Comparison of ENCODE assay signal across 1 cellular context in the genomic region with DNA sequence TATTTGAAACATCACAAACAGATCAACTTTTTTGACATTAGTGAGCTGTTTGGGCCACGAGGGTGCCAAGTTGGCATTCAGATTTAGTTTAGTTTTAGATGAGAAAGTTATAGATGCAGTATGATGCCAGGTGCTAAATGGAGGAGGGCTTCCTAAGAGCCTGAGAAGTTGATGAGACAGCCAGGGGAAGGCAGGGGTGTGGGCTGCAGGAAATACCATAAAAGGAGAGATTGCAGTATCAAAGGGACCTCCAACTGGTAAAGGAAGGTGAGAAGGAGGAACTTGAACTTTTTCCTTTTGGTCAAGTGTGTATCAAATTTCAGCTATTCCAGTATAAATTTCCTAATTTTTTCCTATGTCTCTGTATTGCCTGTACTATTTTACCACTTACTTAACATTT.
TF ChIP-seq lines count a peak whose summit lies in the region.

No MANE protein-coding gene starts in this region.

TF ChIP-seq in GM12878, 131 proteins besides CTCF, POLR2A, EP300 and RAD21 (continued from another document):
- TF ChIP-seq CREB1 (IDR thresholded peaks at IDR 0.05; ENCODE audit: low read depth) = no peak
- no peak for TF ChIP-seq IKZF1 (conservative IDR thresholded peaks at IDR 0.05)
- no peak for TF ChIP-seq HCFC1 (IDR thresholded peaks at IDR 0.05; ENCODE audit: low read length)
- TF ChIP-seq GABPA (IDR thresholded peaks at IDR 0.05; ENCODE audit: low read depth) = no peak
- TF ChIP-seq, protein P1, sequence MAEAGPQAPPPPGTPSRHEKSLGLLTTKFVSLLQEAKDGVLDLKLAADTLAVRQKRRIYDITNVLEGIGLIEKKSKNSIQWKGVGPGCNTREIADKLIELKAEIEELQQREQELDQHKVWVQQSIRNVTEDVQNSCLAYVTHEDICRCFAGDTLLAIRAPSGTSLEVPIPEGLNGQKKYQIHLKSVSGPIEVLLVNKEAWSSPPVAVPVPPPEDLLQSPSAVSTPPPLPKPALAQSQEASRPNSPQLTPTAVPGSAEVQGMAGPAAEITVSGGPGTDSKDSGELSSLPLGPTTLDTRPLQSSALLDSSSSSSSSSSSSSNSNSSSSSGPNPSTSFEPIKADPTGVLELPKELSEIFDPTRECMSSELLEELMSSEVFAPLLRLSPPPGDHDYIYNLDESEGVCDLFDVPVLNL (IDR thresholded peaks at IDR 0.05; ENCODE audit: low read depth, low read length) = no peak
- TF ChIP-seq, protein P2, sequence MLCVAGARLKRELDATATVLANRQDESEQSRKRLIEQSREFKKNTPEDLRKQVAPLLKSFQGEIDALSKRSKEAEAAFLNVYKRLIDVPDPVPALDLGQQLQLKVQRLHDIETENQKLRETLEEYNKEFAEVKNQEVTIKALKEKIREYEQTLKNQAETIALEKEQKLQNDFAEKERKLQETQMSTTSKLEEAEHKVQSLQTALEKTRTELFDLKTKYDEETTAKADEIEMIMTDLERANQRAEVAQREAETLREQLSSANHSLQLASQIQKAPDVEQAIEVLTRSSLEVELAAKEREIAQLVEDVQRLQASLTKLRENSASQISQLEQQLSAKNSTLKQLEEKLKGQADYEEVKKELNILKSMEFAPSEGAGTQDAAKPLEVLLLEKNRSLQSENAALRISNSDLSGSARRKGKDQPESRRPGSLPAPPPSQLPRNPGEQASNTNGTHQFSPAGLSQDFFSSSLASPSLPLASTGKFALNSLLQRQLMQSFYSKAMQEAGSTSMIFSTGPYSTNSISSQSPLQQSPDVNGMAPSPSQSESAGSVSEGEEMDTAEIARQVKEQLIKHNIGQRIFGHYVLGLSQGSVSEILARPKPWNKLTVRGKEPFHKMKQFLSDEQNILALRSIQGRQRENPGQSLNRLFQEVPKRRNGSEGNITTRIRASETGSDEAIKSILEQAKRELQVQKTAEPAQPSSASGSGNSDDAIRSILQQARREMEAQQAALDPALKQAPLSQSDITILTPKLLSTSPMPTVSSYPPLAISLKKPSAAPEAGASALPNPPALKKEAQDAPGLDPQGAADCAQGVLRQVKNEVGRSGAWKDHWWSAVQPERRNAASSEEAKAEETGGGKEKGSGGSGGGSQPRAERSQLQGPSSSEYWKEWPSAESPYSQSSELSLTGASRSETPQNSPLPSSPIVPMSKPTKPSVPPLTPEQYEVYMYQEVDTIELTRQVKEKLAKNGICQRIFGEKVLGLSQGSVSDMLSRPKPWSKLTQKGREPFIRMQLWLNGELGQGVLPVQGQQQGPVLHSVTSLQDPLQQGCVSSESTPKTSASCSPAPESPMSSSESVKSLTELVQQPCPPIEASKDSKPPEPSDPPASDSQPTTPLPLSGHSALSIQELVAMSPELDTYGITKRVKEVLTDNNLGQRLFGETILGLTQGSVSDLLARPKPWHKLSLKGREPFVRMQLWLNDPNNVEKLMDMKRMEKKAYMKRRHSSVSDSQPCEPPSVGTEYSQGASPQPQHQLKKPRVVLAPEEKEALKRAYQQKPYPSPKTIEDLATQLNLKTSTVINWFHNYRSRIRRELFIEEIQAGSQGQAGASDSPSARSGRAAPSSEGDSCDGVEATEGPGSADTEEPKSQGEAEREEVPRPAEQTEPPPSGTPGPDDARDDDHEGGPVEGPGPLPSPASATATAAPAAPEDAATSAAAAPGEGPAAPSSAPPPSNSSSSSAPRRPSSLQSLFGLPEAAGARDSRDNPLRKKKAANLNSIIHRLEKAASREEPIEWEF (IDR thresholded peaks at IDR 0.05; ENCODE audit: insufficient replicate concordance, low read depth, low read length) = no peak
- no peak for TF ChIP-seq HDAC2 (IDR thresholded peaks at IDR 0.05)
- no peak for TF ChIP-seq MYC (IDR thresholded peaks at IDR 0.05; ENCODE audit: insufficient read depth, insufficient read length, insufficient replicate concordance, low read length, severe bottlenecking)
- TF ChIP-seq, protein P3, sequence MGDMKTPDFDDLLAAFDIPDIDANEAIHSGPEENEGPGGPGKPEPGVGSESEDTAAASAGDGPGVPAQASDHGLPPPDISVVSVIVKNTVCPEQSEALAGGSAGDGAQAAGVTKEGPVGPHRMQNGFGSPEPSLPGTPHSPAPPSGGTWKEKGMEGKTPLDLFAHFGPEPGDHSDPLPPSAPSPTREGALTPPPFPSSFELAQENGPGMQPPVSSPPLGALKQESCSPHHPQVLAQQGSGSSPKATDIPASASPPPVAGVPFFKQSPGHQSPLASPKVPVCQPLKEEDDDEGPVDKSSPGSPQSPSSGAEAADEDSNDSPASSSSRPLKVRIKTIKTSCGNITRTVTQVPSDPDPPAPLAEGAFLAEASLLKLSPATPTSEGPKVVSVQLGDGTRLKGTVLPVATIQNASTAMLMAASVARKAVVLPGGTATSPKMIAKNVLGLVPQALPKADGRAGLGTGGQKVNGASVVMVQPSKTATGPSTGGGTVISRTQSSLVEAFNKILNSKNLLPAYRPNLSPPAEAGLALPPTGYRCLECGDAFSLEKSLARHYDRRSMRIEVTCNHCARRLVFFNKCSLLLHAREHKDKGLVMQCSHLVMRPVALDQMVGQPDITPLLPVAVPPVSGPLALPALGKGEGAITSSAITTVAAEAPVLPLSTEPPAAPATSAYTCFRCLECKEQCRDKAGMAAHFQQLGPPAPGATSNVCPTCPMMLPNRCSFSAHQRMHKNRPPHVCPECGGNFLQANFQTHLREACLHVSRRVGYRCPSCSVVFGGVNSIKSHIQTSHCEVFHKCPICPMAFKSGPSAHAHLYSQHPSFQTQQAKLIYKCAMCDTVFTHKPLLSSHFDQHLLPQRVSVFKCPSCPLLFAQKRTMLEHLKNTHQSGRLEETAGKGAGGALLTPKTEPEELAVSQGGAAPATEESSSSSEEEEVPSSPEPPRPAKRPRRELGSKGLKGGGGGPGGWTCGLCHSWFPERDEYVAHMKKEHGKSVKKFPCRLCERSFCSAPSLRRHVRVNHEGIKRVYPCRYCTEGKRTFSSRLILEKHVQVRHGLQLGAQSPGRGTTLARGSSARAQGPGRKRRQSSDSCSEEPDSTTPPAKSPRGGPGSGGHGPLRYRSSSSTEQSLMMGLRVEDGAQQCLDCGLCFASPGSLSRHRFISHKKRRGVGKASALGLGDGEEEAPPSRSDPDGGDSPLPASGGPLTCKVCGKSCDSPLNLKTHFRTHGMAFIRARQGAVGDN (IDR thresholded peaks at IDR 0.05) = no peak
- TF ChIP-seq SIN3A (IDR thresholded peaks at IDR 0.05; ENCODE audit: low read depth, low read length) = no peak
- peak; percentile 86 to 98 for TF ChIP-seq SRF (IDR thresholded peaks at IDR 0.05; ENCODE audit: low read depth in 2 of 2, low read length in 2 of 2)
- TF ChIP-seq, protein P4, sequence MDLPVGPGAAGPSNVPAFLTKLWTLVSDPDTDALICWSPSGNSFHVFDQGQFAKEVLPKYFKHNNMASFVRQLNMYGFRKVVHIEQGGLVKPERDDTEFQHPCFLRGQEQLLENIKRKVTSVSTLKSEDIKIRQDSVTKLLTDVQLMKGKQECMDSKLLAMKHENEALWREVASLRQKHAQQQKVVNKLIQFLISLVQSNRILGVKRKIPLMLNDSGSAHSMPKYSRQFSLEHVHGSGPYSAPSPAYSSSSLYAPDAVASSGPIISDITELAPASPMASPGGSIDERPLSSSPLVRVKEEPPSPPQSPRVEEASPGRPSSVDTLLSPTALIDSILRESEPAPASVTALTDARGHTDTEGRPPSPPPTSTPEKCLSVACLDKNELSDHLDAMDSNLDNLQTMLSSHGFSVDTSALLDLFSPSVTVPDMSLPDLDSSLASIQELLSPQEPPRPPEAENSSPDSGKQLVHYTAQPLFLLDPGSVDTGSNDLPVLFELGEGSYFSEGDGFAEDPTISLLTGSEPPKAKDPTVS (IDR thresholded peaks at IDR 0.05; ENCODE audit: low read depth, low read length) = no peak
- no peak for TF ChIP-seq ZNF217 (IDR thresholded peaks at IDR 0.05)
- TF ChIP-seq, protein P5, sequence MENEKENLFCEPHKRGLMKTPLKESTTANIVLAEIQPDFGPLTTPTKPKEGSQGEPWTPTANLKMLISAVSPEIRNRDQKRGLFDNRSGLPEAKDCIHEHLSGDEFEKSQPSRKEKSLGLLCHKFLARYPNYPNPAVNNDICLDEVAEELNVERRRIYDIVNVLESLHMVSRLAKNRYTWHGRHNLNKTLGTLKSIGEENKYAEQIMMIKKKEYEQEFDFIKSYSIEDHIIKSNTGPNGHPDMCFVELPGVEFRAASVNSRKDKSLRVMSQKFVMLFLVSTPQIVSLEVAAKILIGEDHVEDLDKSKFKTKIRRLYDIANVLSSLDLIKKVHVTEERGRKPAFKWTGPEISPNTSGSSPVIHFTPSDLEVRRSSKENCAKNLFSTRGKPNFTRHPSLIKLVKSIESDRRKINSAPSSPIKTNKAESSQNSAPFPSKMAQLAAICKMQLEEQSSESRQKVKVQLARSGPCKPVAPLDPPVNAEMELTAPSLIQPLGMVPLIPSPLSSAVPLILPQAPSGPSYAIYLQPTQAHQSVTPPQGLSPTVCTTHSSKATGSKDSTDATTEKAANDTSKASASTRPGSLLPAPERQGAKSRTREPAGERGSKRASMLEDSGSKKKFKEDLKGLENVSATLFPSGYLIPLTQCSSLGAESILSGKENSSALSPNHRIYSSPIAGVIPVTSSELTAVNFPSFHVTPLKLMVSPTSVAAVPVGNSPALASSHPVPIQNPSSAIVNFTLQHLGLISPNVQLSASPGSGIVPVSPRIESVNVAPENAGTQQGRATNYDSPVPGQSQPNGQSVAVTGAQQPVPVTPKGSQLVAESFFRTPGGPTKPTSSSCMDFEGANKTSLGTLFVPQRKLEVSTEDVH (IDR thresholded peaks at IDR 0.05; ENCODE audit: low read depth, partially characterized antibody) = no peak
- TF ChIP-seq, protein P6, sequence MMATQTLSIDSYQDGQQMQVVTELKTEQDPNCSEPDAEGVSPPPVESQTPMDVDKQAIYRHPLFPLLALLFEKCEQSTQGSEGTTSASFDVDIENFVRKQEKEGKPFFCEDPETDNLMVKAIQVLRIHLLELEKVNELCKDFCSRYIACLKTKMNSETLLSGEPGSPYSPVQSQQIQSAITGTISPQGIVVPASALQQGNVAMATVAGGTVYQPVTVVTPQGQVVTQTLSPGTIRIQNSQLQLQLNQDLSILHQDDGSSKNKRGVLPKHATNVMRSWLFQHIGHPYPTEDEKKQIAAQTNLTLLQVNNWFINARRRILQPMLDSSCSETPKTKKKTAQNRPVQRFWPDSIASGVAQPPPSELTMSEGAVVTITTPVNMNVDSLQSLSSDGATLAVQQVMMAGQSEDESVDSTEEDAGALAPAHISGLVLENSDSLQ (IDR thresholded peaks at IDR 0.05) = peak; percentile 48; the same call in 1 of the 2 replicates
- no peak for TF ChIP-seq RBBP5 (conservative IDR thresholded peaks at IDR 0.05)
- TF ChIP-seq YY1 (IDR thresholded peaks at IDR 0.05; ENCODE audit: low read depth, low read length) = no peak
- TF ChIP-seq SMC3 (IDR thresholded peaks at IDR 0.05; ENCODE audit: borderline replicate concordance, low read length) = no peak
- TF ChIP-seq NR2F1 (conservative IDR thresholded peaks at IDR 0.05) = no peak
- no peak for TF ChIP-seq RFX5 (IDR thresholded peaks at IDR 0.05; ENCODE audit: low read depth, low read length)
- TF ChIP-seq, protein P7, sequence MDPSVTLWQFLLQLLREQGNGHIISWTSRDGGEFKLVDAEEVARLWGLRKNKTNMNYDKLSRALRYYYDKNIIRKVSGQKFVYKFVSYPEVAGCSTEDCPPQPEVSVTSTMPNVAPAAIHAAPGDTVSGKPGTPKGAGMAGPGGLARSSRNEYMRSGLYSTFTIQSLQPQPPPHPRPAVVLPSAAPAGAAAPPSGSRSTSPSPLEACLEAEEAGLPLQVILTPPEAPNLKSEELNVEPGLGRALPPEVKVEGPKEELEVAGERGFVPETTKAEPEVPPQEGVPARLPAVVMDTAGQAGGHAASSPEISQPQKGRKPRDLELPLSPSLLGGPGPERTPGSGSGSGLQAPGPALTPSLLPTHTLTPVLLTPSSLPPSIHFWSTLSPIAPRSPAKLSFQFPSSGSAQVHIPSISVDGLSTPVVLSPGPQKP (IDR thresholded peaks at IDR 0.05; ENCODE audit: low read depth, low read length) = 0 out of 2 replicates have a peak, but pooled peaks have one; percentile 76
- no peak for TF ChIP-seq SMARCA5 (IDR thresholded peaks at IDR 0.05)
TF ChIP-seq in GM12878: peak in this region for 3.
